ENCODE assay signal across 8 cellular contexts in genomic region chr6:30326446-30327231, GRCh38. TPM values are rescaled to one million over a fixed set of nuclear protein-coding genes. Genes with fewer than 3 reads are reported as not detected.
A peak's percentile ranks its signal among the peaks of the same experiment; 100 is the strongest.
DNase-seq lines count a peak whose midpoint lies in the region; ATAC-seq, FAIRE-seq and TF ChIP-seq lines count a peak whose summit lies in the region.

Gene TRIM39 (plus strand): TSS chr6:30326927. CDS start chr6:30329318, 2,391 bp downstream.

- peak; percentile 77 for ATAC-seq in HG02763 (IDR thresholded peaks at IDR 0.05; ENCODE audit: unreplicated experiment)
- ATAC-seq in T-cell (replicated peaks in 1 of 4), result peak; percentile 73 to 84 (median 82)

- no peaks in the 10 kb centered on the region for H3K27me3 ChIP-seq in adipocyte (replicated peaks; ENCODE audit: control insufficient read depth, insufficient read depth, low read length)
- no peaks in the 10 kb centered on the region for H3K27me3 ChIP-seq in cardiac muscle cell
- no peaks in the 10 kb centered on the region for H3K27me3 ChIP-seq in transverse colon

- H3K27me3 Mint-ChIP-seq in T-cell, result no peaks in the 10 kb centered on the region

- no peak for TF ChIP-seq EP300 in transverse colon (IDR thresholded peaks at IDR 0.05; ENCODE audit: low read depth)

- POLR2A ChIA-PET in T-cell (lab: Charles Lee), result interaction anchor here in 1 of 2 donors (0.6 to 1.4 kb wide), 6 partner anchors 10 to 231 kb away, joined by 3 to 7 read pairs (median 4); partner anchors contain the start of genes PRR3 and TRIM26

- H3K4me1 ChIP-seq in adipocyte (ENCODE audit: control insufficient read depth, insufficient read depth, low read length) (peaks cover 44% of the 10 kb centered on the region), cardiac muscle cell (ENCODE audit: low read depth) (peaks cover 9% of the 10 kb centered on the region), transverse colon (peaks cover 14 to 40% (median 20%) of the 10 kb centered on the region in 4 donors)

- H3K9ac ChIP-seq in adipocyte (ENCODE audit: low read length), result peak within 1 kb of the TSS; percentile 95

- H3K36me3 Mint-ChIP-seq in T-cell, result peaks cover 21% of the 10 kb centered on the region

- in situ Hi-C loops in transverse colon (cut with MboI; ENCODE audit: low pct_ligation_motif_present in 1 of 4, low pct_unique_long_range_greater_than_20kb in 1 of 4, low sequenced_read_pairs in 3 of 4), result no loop called here

- H3K9me3 Mint-ChIP-seq in T-cell, result no peaks in the 10 kb centered on the region

- 3 to 7% methylated on average over 3 to 27 of the region's 94 CpGs for WGBS in transverse colon (ENCODE audit: low coverage in 1 of 2), 2 donors

- CTCF ChIA-PET in T-cell (lab: Charles Lee), result interaction anchor here in 1 of 2 donors (1.3 kb wide), 1 partner anchor 111 kb away, joined by 5 read pairs; no protein-coding TSS in a partner anchor

- H3K27ac Mint-ChIP-seq in T-cell, result peak within 1 kb of the TSS; percentile 97

- peak within 1 kb of the TSS; percentile 94 to 98 (median 95) for H3K4me3 Mint-ChIP-seq in T-cell

- no peak for TF ChIP-seq CTCF in cardiac muscle cell (IDR thresholded peaks at IDR 0.05; ENCODE audit: low read depth, low read length)
- no peak for TF ChIP-seq CTCF in transverse colon (IDR thresholded peaks at IDR 0.05)

- peak; percentile 96 for FAIRE-seq in GM12891 (lab: Jason Lieb, UNC)

- H3K36me3 ChIP-seq in adipocyte (ENCODE audit: control insufficient read depth, insufficient read depth, low read length, severe bottlenecking) (peaks cover 23% of the 10 kb centered on the region), cardiac muscle cell (peaks cover 10% of the 10 kb centered on the region), transverse colon (peaks cover 0 to 25% (median 0%) of the 10 kb centered on the region in 4 donors)

- TF ChIP-seq POLR2A in GM12891 (IDR thresholded peaks at IDR 0.05; ENCODE audit: low read depth, low read length), result peak; percentile 33; the same call in 1 of the 2 replicates
- peak; percentile 91 for TF ChIP-seq POLR2A in transverse colon (IDR thresholded peaks at IDR 0.05)

- H3K9me3 ChIP-seq in adipocyte (ENCODE audit: control insufficient read depth, low read length) (no peaks in the 10 kb centered on the region), cardiac muscle cell (ENCODE audit: low read depth) (no peaks in the 10 kb centered on the region), transverse colon (no peaks in the 10 kb centered on the region)

- DNase-seq in GM12891 (ENCODE audit: insufficient read length, low spot score), result peak; percentile 79
- DNase-seq in NCI-H1417 treated with DMSO at 0.1 percent for 48 hours (lab: John Stamatoyannopoulos, UW), result peak; percentile 41
- peak; percentile 83 to 93 (median 88) for DNase-seq in T-cell
- peak; percentile 94 for DNase-seq in adipocyte (ENCODE audit: low read depth)
- peak; percentile 87 to 88 for DNase-seq in cardiac muscle cell (ENCODE audit: low read depth in 1 of 2, low spot score in 1 of 2)
- DNase-seq in pons (ENCODE audit: low spot score), result peak; percentile 90
- DNase-seq in transverse colon, result peak; percentile 88

- intact Hi-C loops in transverse colon (cut with DNase I; ENCODE audit: low total_unique reads), result loop anchor here (5.0 kb wide), 1 partner anchor 114 kb away; the partner anchor contains the start of gene TRIM26

- H3K4me3 ChIP-seq in adipocyte (ENCODE audit: low read length) (peak within 1 kb of the TSS; percentile 98), cardiac muscle cell (peak within 1 kb of the TSS; percentile 78), transverse colon (peak within 1 kb of the TSS; percentile 68 to 88 (median 78))

- peaks cover 58 to 76% (median 62%) of the 10 kb centered on the region in 3 donors for H3K4me1 Mint-ChIP-seq in T-cell

- H3K27ac ChIP-seq in cardiac muscle cell, result peak within 1 kb of the TSS; percentile 89
- peak within 1 kb of the TSS; percentile 95 to 99 (median 98) for H3K27ac ChIP-seq in transverse colon

TF ChIP-seq in GM12891, 5 proteins besides CTCF, POLR2A, EP300 and RAD21:
- TF ChIP-seq SPI1 (IDR thresholded peaks at IDR 0.05; ENCODE audit: low read depth, low read length), result no peak
- TF ChIP-seq TAF1 (IDR thresholded peaks at IDR 0.05; ENCODE audit: low read depth, low read length), result 0 out of 2 replicates have a peak, but pooled peaks have one; percentile 6
- peak; percentile 40; the same call in 1 of the 2 replicates for TF ChIP-seq POLR2AphosphoS5 (IDR thresholded peaks at IDR 0.05; ENCODE audit: low read depth, low read length)
- no peak for TF ChIP-seq PAX5 (IDR thresholded peaks at IDR 0.05; ENCODE audit: insufficient read depth, low read length, severe bottlenecking)
- peak; percentile 29; the same call in 1 of the 2 replicates for TF ChIP-seq POU2F2 (IDR thresholded peaks at IDR 0.05; ENCODE audit: low read depth, low read length)

RNA-seq across cellular contexts. Expression of gene TRIM39, which starts in this region (rescaled TPM):
- polyA plus RNA-seq in GM12891 (2012; ENCODE audit: low read depth, missing spikeins), result 6.5 TPM
- total RNA-seq in T-cell (10 to 100 TPM; 25.1 to 50.6 (median 29.5) TPM), cardiac muscle cell (13.9 and 16.1 TPM in 2 replicates), transverse colon (10 to 100 TPM in 2 of 4 donors, 1 to 10 TPM in 2; 7.6 to 19.1 (median 10.8) TPM)
- polyA plus RNA-seq in cardiac muscle cell, result 15.4 and 19.4 TPM in 2 replicates

Comparison
In these comparisons a context has a peak if more than half of its experiments do, and no peak if none do; other contexts are left out.
1. Peak in every context shown above with its lines: DNase-seq, ATAC-seq, H3K4me3 ChIP-seq and H3K27ac ChIP-seq.
2. DNase-seq: peak in every context shown above with its lines; median percentile 94 in adipocyte; 90 in pons; 88 in T-cell; 88 in transverse colon; 88 in cardiac muscle cell; 79 in GM12891; 41 in NCI-H1417 treated with DMSO at 0.1 percent for 48 hours.